In genomic region chr7:619356-619840, GRCh38 we compare ENCODE assay signal across 17 cellular contexts.
DNase-seq lines count a peak whose midpoint lies in the region; ATAC-seq and TF ChIP-seq lines count a peak whose summit lies in the region.
"Had no signal": no experiment of that assay in that cellular context is flagged by ENCODE, and none has a peak within 500 bp of the region (broad histone marks: within the 10 kb centered on the region; RNA-seq: fewer than 3 reads in every experiment).

No MANE protein-coding gene starts in this region.

- no peak for TF ChIP-seq CTCF in spleen (IDR thresholded peaks at IDR 0.05 in 8 of 11, conservative IDR thresholded peaks at IDR 0.05 in 3 of 11)

- H3K4me3 Mint-ChIP-seq in activated CD4-positive, alpha-beta T cell treated with anti-CD3 and anti-CD28 coated beads, Interleukin-2, amount 10 ng/mL, durations not matched to agents 7 days and 5 days = peak overlapping the region; percentile 72
- H3K4me3 Mint-ChIP-seq in T-cell = peak overlapping the region in 2 of 3 donors; percentile 34 to 78
- no peak overlapping the region for H3K4me3 Mint-ChIP-seq in dendritic cell treated with granulocyte-macrophage colony-stimulating factor and Interleukin-4, amounts not matched to agents 40 ng/mL and 50 ng/mL, for 4 days
- H3K4me3 Mint-ChIP-seq: H9 had no signal

- H3K27me3 ChIP-seq in spleen (replicated peaks in 1 of 7) = no peaks in the 10 kb centered on the region
- H3K27me3 ChIP-seq: dorsolateral prefrontal cortex, esophagus muscularis mucosa, heart left ventricle, sigmoid colon had no signal

- H3K27ac ChIP-seq in spleen = peak overlapping the region; percentile 46 to 87 (median 81)
- H3K27ac ChIP-seq: dorsolateral prefrontal cortex, esophagus muscularis mucosa, sigmoid colon had no signal

- H3K9me3 Mint-ChIP-seq in activated CD4-positive, alpha-beta T cell treated with anti-CD3 and anti-CD28 coated beads, Interleukin-2, amount 10 ng/mL, durations not matched to agents 7 days and 5 days = peaks cover 42% of the 10 kb centered on the region
- H3K9me3 Mint-ChIP-seq in T-cell = peaks cover 1 to 22% (median 7%) of the 10 kb centered on the region in 3 donors
- peaks cover 48% of the 10 kb centered on the region for H3K9me3 Mint-ChIP-seq in dendritic cell treated with granulocyte-macrophage colony-stimulating factor and Interleukin-4, amounts not matched to agents 40 ng/mL and 50 ng/mL, for 4 days

- intact Hi-C loops in dendritic cell treated with granulocyte-macrophage colony-stimulating factor and Interleukin-4, amounts not matched to agents 40 ng/mL and 50 ng/mL, for 4 days (cut with micrococcal nuclease) = no loop called here
- intact Hi-C loops in spleen (cut with DNase I; ENCODE audit: low total_unique reads) = no loop called here

- 85 to 94% (median 90%) methylated on average over 5 of the region's 5 CpGs for WGBS in spleen, 5 donors

- H3K9me3 ChIP-seq in spleen = peaks cover 3 to 45% (median 30%) of the 10 kb centered on the region in 8 donors

- no peak overlapping the region for H3K4me3 ChIP-seq in spleen
- H3K4me3 ChIP-seq: dorsolateral prefrontal cortex, esophagus muscularis mucosa, heart left ventricle, sigmoid colon had no signal

- no peak for ATAC-seq in T-cell (replicated peaks in 1 of 4)
- ATAC-seq: heart left ventricle had no signal

- peaks cover 52% of the 10 kb centered on the region for H3K4me1 Mint-ChIP-seq in activated CD4-positive, alpha-beta T cell treated with anti-CD3 and anti-CD28 coated beads, Interleukin-2, amount 10 ng/mL, durations not matched to agents 7 days and 5 days
- H3K4me1 Mint-ChIP-seq in T-cell = peaks cover 53 to 63% (median 62%) of the 10 kb centered on the region in 3 donors
- H3K4me1 Mint-ChIP-seq in dendritic cell treated with granulocyte-macrophage colony-stimulating factor and Interleukin-4, amounts not matched to agents 40 ng/mL and 50 ng/mL, for 4 days (ENCODE audit: low read depth) = peaks cover 30% of the 10 kb centered on the region

- no peak for DNase-seq in activated CD4-positive, alpha-beta T cell treated with anti-CD3 and anti-CD28 coated beads, Interleukin-2, amount 10 ng/mL, durations not matched to agents 7 days and 5 days
- DNase-seq in activated CD4-positive, alpha-beta T cell treated with anti-CD3 and anti-CD28 coated beads for 48 hours = no peak
- no peak for DNase-seq in T-cell
- DNase-seq in spleen = peak; percentile 52
- DNase-seq in NCI-H748 treated with DMSO at 0.1 percent for 48 hours (lab: John Stamatoyannopoulos, UW) = no peak
- DNase-seq in stimulated activated CD4-positive, alpha-beta T cell treated with anti-CD3 and anti-CD28 coated beads, Interleukin-4, amount 100 ng/mL, for 24 hours = no peak
- DNase-seq in DMS 273 (lab: John Stamatoyannopoulos, UW; ENCODE audit: unreplicated experiment) = no peak
- DNase-seq: Caco-2, dorsolateral prefrontal cortex, H9, NCI-H2081, NCI-H69, sigmoid colon, SW 1271 had no signal

- H3K36me3 Mint-ChIP-seq in activated CD4-positive, alpha-beta T cell treated with anti-CD3 and anti-CD28 coated beads, Interleukin-2, amount 10 ng/mL, durations not matched to agents 7 days and 5 days (ENCODE audit: low read depth) = peaks cover 58% of the 10 kb centered on the region
- peaks cover 32% of the 10 kb centered on the region for H3K36me3 Mint-ChIP-seq in T-cell
- peaks cover 15% of the 10 kb centered on the region for H3K36me3 Mint-ChIP-seq in dendritic cell treated with granulocyte-macrophage colony-stimulating factor and Interleukin-4, amounts not matched to agents 40 ng/mL and 50 ng/mL, for 4 days (ENCODE audit: low read depth)

- H3K27me3 Mint-ChIP-seq in activated CD4-positive, alpha-beta T cell treated with anti-CD3 and anti-CD28 coated beads, Interleukin-2, amount 10 ng/mL, durations not matched to agents 7 days and 5 days = no peaks in the 10 kb centered on the region
- H3K27me3 Mint-ChIP-seq in T-cell = no peaks in the 10 kb centered on the region
- no peaks in the 10 kb centered on the region for H3K27me3 Mint-ChIP-seq in dendritic cell treated with granulocyte-macrophage colony-stimulating factor and Interleukin-4, amounts not matched to agents 40 ng/mL and 50 ng/mL, for 4 days

- H3K36me3 ChIP-seq in spleen = peaks cover 0 to 15% (median 0%) of the 10 kb centered on the region in 6 donors
- H3K36me3 ChIP-seq: esophagus muscularis mucosa, sigmoid colon had no signal

- POLR2A ChIA-PET in activated CD4-positive, alpha-beta T cell treated with anti-CD3 and anti-CD28 coated beads, Interleukin-2, amount 10 ng/mL, durations not matched to agents 7 days and 5 days (lab: Charles Lee) = no interaction called here
- POLR2A ChIA-PET in T-cell (lab: Charles Lee) = interaction anchor here in 1 of 2 donors (0.5 kb wide), 1 partner anchor 67 kb away, joined by 4 read pairs; no protein-coding TSS in a partner anchor

- CTCF ChIA-PET in activated CD4-positive, alpha-beta T cell treated with anti-CD3 and anti-CD28 coated beads, Interleukin-2, amount 10 ng/mL, durations not matched to agents 7 days and 5 days (lab: Charles Lee) = interaction anchor here (0.8 to 1.5 kb wide), 9 partner anchors 8 to 51 kb away, joined by 3 to 6 read pairs (median 3); no protein-coding TSS in a partner anchor
- CTCF ChIA-PET in T-cell (lab: Charles Lee) = no interaction called here

- TF ChIP-seq POLR2A in spleen (IDR thresholded peaks at IDR 0.05) = no peak

- H3K4me1 ChIP-seq in spleen = peaks cover 10 to 41% (median 27%) of the 10 kb centered on the region in 6 donors
- H3K4me1 ChIP-seq: esophagus muscularis mucosa, sigmoid colon had no signal

- peak overlapping the region; percentile 100 for H3K27ac Mint-ChIP-seq in activated CD4-positive, alpha-beta T cell treated with anti-CD3 and anti-CD28 coated beads, Interleukin-2, amount 10 ng/mL, durations not matched to agents 7 days and 5 days
- peak overlapping the region; percentile 99 to 100 for H3K27ac Mint-ChIP-seq in T-cell
- H3K27ac Mint-ChIP-seq in dendritic cell treated with granulocyte-macrophage colony-stimulating factor and Interleukin-4, amounts not matched to agents 40 ng/mL and 50 ng/mL, for 4 days = peak overlapping the region; percentile 67
